ENCODE assay signal across 8 cellular contexts in genomic region chr4:70559216-70559830, GRCh38. TPM values are rescaled to one million over a fixed set of nuclear protein-coding genes. Genes with fewer than 3 reads are reported as not detected.
DNase-seq lines count a peak whose midpoint lies in the region; ATAC-seq and TF ChIP-seq lines count a peak whose summit lies in the region.

No MANE protein-coding gene starts in this region.

- 25% methylated on average over 2 of the region's 2 CpGs for WGBS in liver

- H3K9ac ChIP-seq in SK-N-MC (ENCODE audit: insufficient read length), result no peak overlapping the region
- no peak overlapping the region for H3K9ac ChIP-seq in liver (ENCODE audit: low read depth in 1 of 2, low read length in 2 of 2)

- H3K9me3 ChIP-seq in SK-N-MC (ENCODE audit: low read depth, low read length) (no peaks in the 10 kb centered on the region), liver (ENCODE audit: control insufficient read depth in 4 of 4, low read length in 3 of 4) (no peaks in the 10 kb centered on the region)

- no peak overlapping the region for H3K4me3 ChIP-seq in Jurkat, Clone E6-1 (ENCODE audit: low read length)
- no peak overlapping the region for H3K4me3 ChIP-seq in SK-N-MC
- H3K4me3 ChIP-seq in liver (ENCODE audit: low read depth in 1 of 3, low read length in 3 of 3), result no peak overlapping the region

- H3K36me3 ChIP-seq in SK-N-MC (ENCODE audit: insufficient read depth, low read length) (no peaks in the 10 kb centered on the region), liver (ENCODE audit: control insufficient read depth in 4 of 4, insufficient read depth in 3 of 4, low read depth in 1 of 4, low read length in 3 of 4) (no peaks in the 10 kb centered on the region)

- peak; percentile 73 for DNase-seq in DMS53 (lab: John Stamatoyannopoulos, UW)
- DNase-seq in Jurkat, Clone E6-1 (ENCODE audit: low read depth, low spot score), result peak; percentile 16
- DNase-seq in SK-N-MC (ENCODE audit: low read depth, low spot score), result peak; percentile 22
- peak; percentile 10 for DNase-seq in cerebellum (ENCODE audit: low spot score)
- peak; percentile 55 for DNase-seq in stimulated activated naive CD8-positive, alpha-beta T cell treated with anti-CD3 and anti-CD28 coated beads, Interleukin-15, Interleukin-2, amounts not matched to agents 100 U/mL and 50 U/mL, for 24 hours

- peaks cover 0 to 2% (median 0%) of the 10 kb centered on the region in 4 donors for H3K4me1 ChIP-seq in liver (ENCODE audit: control insufficient read depth in 4 of 4, insufficient read depth in 4 of 4, low read length in 3 of 4)

- peak; percentile 73 for TF ChIP-seq CTCF in liver (IDR thresholded peaks at IDR 0.05; ENCODE audit: low read depth, low read length, missing input control)

- TF ChIP-seq POLR2A in GM18505 (IDR thresholded peaks at IDR 0.05; ENCODE audit: borderline replicate concordance, extremely low read depth, insufficient read depth, insufficient read length), result no peak

- H3K27me3 ChIP-seq in liver (ENCODE audit: control insufficient read depth in 4 of 4, insufficient read depth in 4 of 4, low read length in 3 of 4), result no peaks in the 10 kb centered on the region

- peak; percentile 89 for ATAC-seq in GM19372 (IDR thresholded peaks at IDR 0.05; ENCODE audit: low read depth, unreplicated experiment)
- ATAC-seq in stimulated activated naive CD8-positive, alpha-beta T cell treated with anti-CD3 and anti-CD28 coated beads, Interleukin-15, Interleukin-2, amounts not matched to agents 100 U/mL and 50 U/mL, for 24 hours, result no peak
- ATAC-seq in GM18505 (IDR thresholded peaks at IDR 0.05; ENCODE audit: unreplicated experiment), result no peak

- TF ChIP-seq RAD21 in liver (IDR thresholded peaks at IDR 0.05), result peak; percentile 92 to 93

- H3K27ac ChIP-seq in SK-N-MC (no peak overlapping the region), liver (ENCODE audit: low read depth in 1 of 2, low read length in 2 of 2) (no peak overlapping the region)

TF ChIP-seq in liver, 16 proteins besides CTCF, POLR2A, EP300 and RAD21:
- TF ChIP-seq MAX (IDR thresholded peaks at IDR 0.05) (no peak), HNF4A (conservative IDR thresholded peaks at IDR 0.05) (peak in 1 of 2 donors; percentile 20)

RNA-seq across cellular contexts. Expression of gene AMBN, which starts 32.7 kb away (rescaled TPM):
- polyA plus RNA-seq in Jurkat, Clone E6-1 (2012; ENCODE audit: insufficient read depth, insufficient read length), result not detected
- not detected for total RNA-seq in cerebellum
- not detected for total RNA-seq in liver
- polyA plus RNA-seq in liver, result not detected

RNA-seq across cellular contexts. Expression of gene AMTN, which starts 41.0 kb away (rescaled TPM):
- not detected for polyA plus RNA-seq in Jurkat, Clone E6-1 (2012; ENCODE audit: insufficient read depth, insufficient read length)
- total RNA-seq in cerebellum (not detected), liver (not detected)
- not detected for polyA plus RNA-seq in liver

Comparison
In these comparisons a context has a peak if more than half of its experiments do, and no peak if none do; other contexts are left out.
1. DNase-seq: peak in every context shown above with its lines; median percentile 73 in DMS53; 55 in stimulated activated naive CD8-positive, alpha-beta T cell treated with anti-CD3 and anti-CD28 coated beads, Interleukin-15, Interleukin-2, amounts not matched to agents 100 U/mL and 50 U/mL, for 24 hours; 22 in SK-N-MC; 16 in Jurkat, Clone E6-1; 10 in cerebellum.